Comparison of ENCODE assay signal across 25 cellular contexts in genomic region chr20:1666802-1667201, GRCh38. TPM values are rescaled to one million over a fixed set of nuclear protein-coding genes. Genes with fewer than 3 reads are reported as not detected.
"Had no signal": no experiment of that assay in that cellular context is flagged by ENCODE, and none has a peak within 500 bp of the region (broad histone marks: within the 10 kb centered on the region; RNA-seq: fewer than 3 reads in every experiment).

No MANE protein-coding gene starts in this region.

- H3K4me1 ChIP-seq: foreskin keratinocyte had no signal

- H3K4me3 ChIP-seq: skin epidermis, upper lobe of left lung had no signal

- ATAC-seq: foreskin keratinocyte, left ventricle myocardium superior, right cardiac atrium had no signal

- H3K4me1 Mint-ChIP-seq: nephron had no signal

- H3K9me3 Mint-ChIP-seq: nephron had no signal

- H3K36me3 ChIP-seq: brain microvascular endothelial cell, upper lobe of left lung, WERI-Rb-1 had no signal

- H3K27ac Mint-ChIP-seq: nephron, progenitor cell of endocrine pancreas had no signal

- H3K4me3 Mint-ChIP-seq: nephron had no signal

- H3K9me3 ChIP-seq: upper lobe of left lung had no signal

- H3K27me3 ChIP-seq: brain microvascular endothelial cell, upper lobe of left lung had no signal

- DNase-seq: activated CD4-positive, alpha-beta T cell treated with anti-CD3 and anti-CD28 coated beads for 48 hours; activated T-cell treated with anti-CD3 and anti-CD28 coated beads, Interleukin-2, amount 50 U/mL, for 72 hours; anterior cingulate cortex; brain microvascular endothelial cell; cerebellar nuclear complex; effector CD8-positive, alpha-beta T cell; foreskin keratinocyte; glutamatergic neuron; hypothalamus; kidney glomerular epithelial cell; left ventricle myocardium superior; mesenchymal stem cell; nucleus accumbens; right cardiac atrium; SIG-M5; stimulated activated CD4-positive, alpha-beta T cell treated with anti-CD3 and anti-CD28 coated beads, Interleukin-15, amount 100 ng/mL, for 24 hours; stimulated activated CD4-positive, alpha-beta T cell treated with anti-CD3 and anti-CD28 coated beads, Interleukin-4, amount 100 ng/mL, for 1 hour; stimulated activated naive CD4-positive, alpha-beta T cell; upper lobe of left lung; WERI-Rb-1 had no signal

- H3K27ac ChIP-seq: brain microvascular endothelial cell, foreskin keratinocyte, upper lobe of left lung, WERI-Rb-1 had no signal

- FAIRE-seq: endothelial cell of umbilical vein had no signal

RNA-seq across cellular contexts. Expression of gene SIRPG, which starts 9.2 kb away (rescaled TPM):
- total RNA-seq: endothelial cell of umbilical vein, foreskin keratinocyte, progenitor cell of endocrine pancreas, temporal lobe had no signal
- polyA plus RNA-seq: endothelial cell of umbilical vein, foreskin keratinocyte, right cardiac atrium had no signal

RNA-seq across cellular contexts. Expression of gene SIRPB1, which starts 47.0 kb away (rescaled TPM):
- total RNA-seq: temporal lobe had no signal
